In genomic region chr2:220209751-220210150, GRCh38 we compare ENCODE assay signal across 23 cellular contexts.
"Had no signal": no experiment of that assay in that cellular context is flagged by ENCODE, and none has a peak within 500 bp of the region (broad histone marks: within the 10 kb centered on the region; RNA-seq: fewer than 3 reads in every experiment).

No MANE protein-coding gene starts in this region.

- H3K27ac Mint-ChIP-seq: activated CD8-positive, alpha-beta T cell treated with anti-CD3 and anti-CD28 coated beads for 36 hours; activated naive CD8-positive, alpha-beta T cell treated with anti-CD3 and anti-CD28 coated beads, Interleukin-2, amount 10 ng/mL, durations not matched to agents 7 days and 5 days; activated T-cell treated with anti-CD3 and anti-CD28 coated beads, Interleukin-2, amount 50 U/mL, for 72 hours had no signal

- DNase-seq: activated CD4-positive, alpha-beta T cell treated with anti-CD3 and anti-CD28 coated beads for 4 hours; activated CD8-positive, alpha-beta memory T cell treated with anti-CD3 and anti-CD28 coated beads, Interleukin-2, amount 50 U/mL, for 4 hours; activated CD8-positive, alpha-beta T cell treated with anti-CD3 and anti-CD28 coated beads for 36 hours; activated naive CD4-positive, alpha-beta T cell treated with anti-CD3 and anti-CD28 coated beads, Interleukin-2, amount 50 U/mL, for 16 hours; activated naive CD8-positive, alpha-beta T cell treated with anti-CD3 and anti-CD28 coated beads, Interleukin-2, amount 10 ng/mL, durations not matched to agents 7 days and 5 days; activated T-cell treated with anti-CD3 and anti-CD28 coated beads, Interleukin-2, amount 50 U/mL, for 72 hours; adrenal gland; aorta; body of pancreas; central memory CD4-positive, alpha-beta T cell; Karpas-422; MM.1S; NCI-H1048; NCI-H146; NCI-H187 treated with DMSO at 0.1 percent for 48 hours; NCI-H2081 treated with DMSO at 0.1 percent for 48 hours; NCI-H446; NCI-H524; Peyer's patch; SHP77 had no signal

- H3K4me3 ChIP-seq: adrenal gland, body of pancreas, Peyer's patch, SJSA1 had no signal

- H3K9me3 Mint-ChIP-seq: activated CD8-positive, alpha-beta T cell treated with anti-CD3 and anti-CD28 coated beads for 36 hours; activated naive CD8-positive, alpha-beta T cell treated with anti-CD3 and anti-CD28 coated beads, Interleukin-2, amount 10 ng/mL, durations not matched to agents 7 days and 5 days; activated T-cell treated with anti-CD3 and anti-CD28 coated beads, Interleukin-2, amount 50 U/mL, for 72 hours had no signal

- H3K4me3 Mint-ChIP-seq: activated CD8-positive, alpha-beta T cell treated with anti-CD3 and anti-CD28 coated beads for 36 hours; activated naive CD8-positive, alpha-beta T cell treated with anti-CD3 and anti-CD28 coated beads, Interleukin-2, amount 10 ng/mL, durations not matched to agents 7 days and 5 days; activated T-cell treated with anti-CD3 and anti-CD28 coated beads, Interleukin-2, amount 50 U/mL, for 72 hours had no signal

- H3K27ac ChIP-seq: adrenal gland, body of pancreas, Peyer's patch, SJSA1 had no signal

- FAIRE-seq: bronchial epithelial cell had no signal

- H3K9me3 ChIP-seq: adrenal gland, body of pancreas, Peyer's patch, SJSA1 had no signal

- H3K4me1 ChIP-seq: adrenal gland, body of pancreas, Peyer's patch, SJSA1 had no signal

- H3K27me3 ChIP-seq: adrenal gland, body of pancreas, Peyer's patch, SJSA1 had no signal

- H3K36me3 ChIP-seq: adrenal gland, Peyer's patch, SJSA1 had no signal

- H3K4me1 Mint-ChIP-seq: activated naive CD8-positive, alpha-beta T cell treated with anti-CD3 and anti-CD28 coated beads, Interleukin-2, amount 10 ng/mL, durations not matched to agents 7 days and 5 days had no signal

- ATAC-seq: activated CD4-positive, CD25-positive, alpha-beta regulatory T cell treated with anti-CD3 and anti-CD28 coated beads, Interleukin-2, amount 50 U/mL, for 24 hours; activated CD8-positive, alpha-beta T cell treated with anti-CD3 and anti-CD28 coated beads for 36 hours; activated T-cell treated with anti-CD3 and anti-CD28 coated beads, Interleukin-2, amount 50 U/mL, for 72 hours; body of pancreas had no signal

- H3K36me3 Mint-ChIP-seq: activated naive CD8-positive, alpha-beta T cell treated with anti-CD3 and anti-CD28 coated beads, Interleukin-2, amount 10 ng/mL, durations not matched to agents 7 days and 5 days had no signal

- H3K27me3 Mint-ChIP-seq: activated naive CD8-positive, alpha-beta T cell treated with anti-CD3 and anti-CD28 coated beads, Interleukin-2, amount 10 ng/mL, durations not matched to agents 7 days and 5 days had no signal
